ENCODE assay signal across 8 cellular contexts in the genomic region with DNA sequence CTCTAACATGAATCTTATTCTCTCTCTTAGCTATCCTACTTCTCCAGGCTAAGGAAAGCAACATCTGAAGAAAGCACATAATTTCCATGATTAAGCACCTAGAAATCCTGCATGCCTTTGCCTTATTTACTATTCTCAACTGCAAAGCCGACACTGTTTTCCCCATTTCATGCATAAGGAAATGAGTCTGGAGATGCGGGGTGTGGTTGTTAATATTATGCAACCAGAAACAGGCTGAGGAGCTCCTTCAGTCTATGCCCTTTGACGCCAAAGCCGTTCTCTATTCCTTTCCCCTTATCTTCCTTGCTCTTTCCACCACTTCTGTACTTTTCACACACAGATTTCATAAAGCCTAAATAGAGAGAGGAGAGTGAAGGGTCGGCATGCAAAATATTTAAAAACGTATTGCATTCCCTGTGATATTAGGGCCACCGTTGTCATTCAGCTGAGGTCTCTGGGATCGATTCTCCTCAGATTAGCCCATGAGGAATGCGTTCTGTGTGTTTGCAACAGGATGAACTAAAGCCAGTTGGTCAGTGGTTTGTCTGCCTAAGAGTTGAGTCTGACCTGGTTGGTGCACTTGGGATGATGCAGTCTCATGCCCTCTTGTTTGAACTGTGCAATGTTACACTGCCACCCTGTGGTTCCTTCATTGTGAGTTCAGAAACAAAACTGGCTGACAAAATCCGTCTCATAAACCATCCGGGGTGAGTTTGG. TPM values are rescaled to one million over a fixed set of nuclear protein-coding genes. Genes with fewer than 3 reads are reported as not detected.
DNase-seq lines count a peak whose midpoint lies in the region; TF ChIP-seq lines count a peak whose summit lies in the region.

No MANE protein-coding gene starts in this region.

- peaks cover 10% of the 10 kb centered on the region for H3K4me1 ChIP-seq in vagina

- H3K27me3 ChIP-seq in vagina = no peaks in the 10 kb centered on the region

- no peak overlapping the region for H3K27ac ChIP-seq in vagina

- peak; percentile 76 for DNase-seq in ELF-1 (ENCODE audit: low read depth, low spot score)
- DNase-seq in H4 (ENCODE audit: low spot score) = peak; percentile 81
- peak; percentile 85 for DNase-seq in M059J (ENCODE audit: low read depth)
- peak; percentile 67 for DNase-seq in SHP77 treated with DMSO at 0.1 percent for 48 hours (lab: John Stamatoyannopoulos, UW)
- DNase-seq in activated naive CD4-positive, alpha-beta T cell treated with Interleukin-2 at 50 U/mL for 16 hours = peak; percentile 42
- DNase-seq in globus pallidus (ENCODE audit: low spot score) = peak; percentile 70
- DNase-seq in posterior cingulate gyrus = peak in 6 of 10 donors; percentile 24 to 84 (median 44)
- no peak for DNase-seq in vagina (ENCODE audit: extremely low spot score in 2 of 2)

- no peaks in the 10 kb centered on the region for H3K36me3 ChIP-seq in vagina

- TF ChIP-seq POLR2A in vagina (IDR thresholded peaks at IDR 0.05) = no peak

- intact Hi-C loops in posterior cingulate gyrus (cut with DNase I) (loop anchor here (5.0 kb wide), 2 partner anchors 837 to 1287 kb away; no protein-coding TSS in a partner anchor), vagina (cut with DNase I) (no loop called here)

- no peak overlapping the region for H3K4me3 ChIP-seq in vagina

- peak; percentile 67 to 75 (median 71) for TF ChIP-seq CTCF in vagina (IDR thresholded peaks at IDR 0.05)

- no peaks in the 10 kb centered on the region for H3K9me3 ChIP-seq in vagina

RNA-seq across cellular contexts. Expression of a gene that starts 53.1 kb away (rescaled TPM):
- total RNA-seq in H4 (2014; rRNA removed; shearing (Covaris generic)) = not detected in 2 replicates
- total RNA-seq in M059J (2014; rRNA removed; shearing (Covaris generic)) = not detected in 2 replicates
- total RNA-seq in vagina = not detected

Comparison
In these comparisons a context has a peak if more than half of its experiments do, and no peak if none do; other contexts are left out.
1. DNase-seq: peak in ELF-1 (single experiment), H4 (single experiment), M059J (single experiment), SHP77 treated with DMSO at 0.1 percent for 48 hours (single experiment), activated naive CD4-positive, alpha-beta T cell treated with Interleukin-2 at 50 U/mL for 16 hours (single experiment), globus pallidus (single experiment) and posterior cingulate gyrus (6 of 10); none in vagina (0 of 2).